In the genomic region with DNA sequence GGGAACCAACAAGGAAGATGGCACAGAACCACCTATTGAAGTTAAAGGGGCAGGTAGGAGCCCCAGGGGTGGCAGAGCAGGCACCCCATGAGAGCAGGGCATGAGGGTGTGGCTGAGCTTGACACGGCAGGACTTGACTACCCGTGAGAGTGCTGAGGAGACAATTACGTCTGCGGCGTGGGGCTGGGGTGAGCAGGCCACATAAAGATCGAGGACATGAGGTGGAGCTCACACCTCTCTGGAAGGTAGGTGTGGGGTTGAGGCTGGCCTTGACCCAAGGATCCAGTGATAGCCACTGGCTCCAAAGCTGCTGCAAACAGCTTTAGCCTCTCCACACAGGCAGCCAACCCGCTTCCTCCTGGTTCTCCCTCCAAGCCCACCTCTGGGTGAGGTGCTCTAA, we compare ENCODE assay signal across 16 cellular contexts.
A peak's percentile ranks its signal among the peaks of the same experiment; 100 is the strongest.
DNase-seq lines count a peak whose midpoint lies in the region; ATAC-seq, FAIRE-seq and TF ChIP-seq lines count a peak whose summit lies in the region.
"Had no signal": no experiment of that assay in that cellular context is flagged by ENCODE, and none has a peak within 500 bp of the region (broad histone marks: within the 10 kb centered on the region; RNA-seq: fewer than 3 reads in every experiment).

No MANE protein-coding gene starts in this region.

- H2AFZ ChIP-seq in GM23338 (no peak overlapping the region), H9 (ENCODE audit: low read length) (no peak overlapping the region)

- H3K56ac ChIP-seq in H9 (ENCODE audit: insufficient read length, low read depth, low read length) = no peak overlapping the region

- H3K9me3 ChIP-seq in H9 (ENCODE audit: control insufficient read depth, low read depth, low read length) = no peaks in the 10 kb centered on the region
- H3K9me3 ChIP-seq: A549, BE2C, HAP-1 had no signal

- no peak for TF ChIP-seq CTCF in GM23338 (conservative IDR thresholded peaks at IDR 0.05; ENCODE audit: low read depth in 2 of 2)
- no peak for TF ChIP-seq CTCF in H9 (conservative IDR thresholded peaks at IDR 0.05)
- TF ChIP-seq CTCF in osteocyte (IDR thresholded peaks at IDR 0.05) = no peak
- TF ChIP-seq CTCF in GM13976 (IDR thresholded peaks at IDR 0.05; ENCODE audit: borderline replicate concordance, control extremely low read depth, extremely low read depth, insufficient read depth, missing control alignments) = no peak

- DNase-seq in GM23338 (ENCODE audit: low spot score) (no peak), H9 (peak; percentile 28), left lobe of liver (ENCODE audit: low spot score) (no peak), osteocyte (ENCODE audit: extremely low spot score, unreplicated experiment) (peak; percentile 73), GM13976 (ENCODE audit: low spot score) (no peak), urothelium cell line (ENCODE audit: low spot score) (no peak)
- DNase-seq: BE2C; CD4-positive, alpha-beta memory T cell; DND-41; GDM1; KBM-7 had no signal

- H3K9me2 ChIP-seq in GM23338 (ENCODE audit: insufficient read depth) = no peaks in the 10 kb centered on the region

- no peak overlapping the region for H3T11ph ChIP-seq in H9 (ENCODE audit: low read length)

- no peak overlapping the region for H2BK5ac ChIP-seq in H9 (ENCODE audit: insufficient read length, low read length)

- H3K4me2 ChIP-seq in GM23338 = no peak overlapping the region
- no peak overlapping the region for H3K4me2 ChIP-seq in H9 (ENCODE audit: insufficient read depth, insufficient read length, low read length)
- H3K4me2 ChIP-seq: A549 had no signal

- in situ Hi-C loops in GM13976 (cut with MboI; ENCODE audit: low sequenced_read_pairs, unreplicated experiment) = no loop called here

- H2BK15ac ChIP-seq in H9 (ENCODE audit: low read depth, low read length) = no peak overlapping the region

- H3K4me1 ChIP-seq in GM23338 (ENCODE audit: insufficient read depth) (peaks cover 13% of the 10 kb centered on the region; the same call in 1 of the 2 replicates), H9 (ENCODE audit: insufficient read depth, low read length) (no peaks in the 10 kb centered on the region; the same call in 1 of the 2 replicates)
- H3K4me1 ChIP-seq: A549, BE2C, HAP-1 had no signal

- no peak overlapping the region for H3K9ac ChIP-seq in H9 (ENCODE audit: extremely low read depth, insufficient read length, low read length)

- H3K18ac ChIP-seq in H9 (ENCODE audit: insufficient read length, low read depth, low read length) = no peak overlapping the region

- H3K36me3 Mint-ChIP-seq in GM23338 (ENCODE audit: low read depth) = no peaks in the 10 kb centered on the region; the same call in 2 of the 3 replicates
- H3K36me3 Mint-ChIP-seq in H9 (ENCODE audit: insufficient read depth in 1 of 3, low read depth in 3 of 3) = no peaks in the 10 kb centered on the region; a peak in 1 of 7 replicates
- no peaks in the 10 kb centered on the region for H3K36me3 Mint-ChIP-seq in osteocyte (ENCODE audit: unreplicated experiment)
- H3K36me3 Mint-ChIP-seq: CD4-positive, alpha-beta memory T cell had no signal

- H3K27ac Mint-ChIP-seq in GM23338 = no peak overlapping the region
- no peak overlapping the region for H3K27ac Mint-ChIP-seq in H9
- no peak overlapping the region for H3K27ac Mint-ChIP-seq in osteocyte (ENCODE audit: unreplicated experiment)
- H3K27ac Mint-ChIP-seq: CD4-positive, alpha-beta memory T cell had no signal

- H4K91ac ChIP-seq in H9 (ENCODE audit: insufficient read length, low read depth, low read length) = no peak overlapping the region

- H3K27me3 ChIP-seq in GM23338 (ENCODE audit: insufficient read depth) (no peaks in the 10 kb centered on the region), H9 (ENCODE audit: insufficient read depth, low read length) (no peaks in the 10 kb centered on the region; the same call in 1 of the 2 replicates)
- H3K27me3 ChIP-seq: BE2C had no signal

- WGBS in H9 (ENCODE audit: extremely low coverage, insufficient read length, low lambda C conversion rate) = no CpG with 5 or more reads among the region's 7 CpGs

- H2AK5ac ChIP-seq in H9 (ENCODE audit: insufficient read length, low read length) = no peak overlapping the region

- no peaks in the 10 kb centered on the region for H3K79me2 ChIP-seq in GM23338 (replicated peaks; ENCODE audit: insufficient read depth)
- H3K79me2 ChIP-seq in H9 (ENCODE audit: insufficient read depth, low read length) = no peaks in the 10 kb centered on the region; the same call in 1 of the 2 replicates

- H3K23me2 ChIP-seq in H9 (ENCODE audit: insufficient read length, low read depth, low read length, poor library complexity, severe bottlenecking) = no peaks in the 10 kb centered on the region

- no peak overlapping the region for H2BK120ac ChIP-seq in H9 (ENCODE audit: low read depth, low read length, poor library complexity, severe bottlenecking)

- peak overlapping the region; percentile 50; the same call in 1 of the 2 replicates for H3K14ac ChIP-seq in H9 (ENCODE audit: insufficient read depth, low read length)

- no peak overlapping the region for H4K5ac ChIP-seq in H9 (ENCODE audit: insufficient read length, low read depth, low read length)

- H4K20me1 ChIP-seq in GM23338 (replicated peaks; ENCODE audit: insufficient read depth) (no peaks in the 10 kb centered on the region), H9 (ENCODE audit: control insufficient read depth, insufficient read depth, insufficient read length) (no peaks in the 10 kb centered on the region)

- H3K79me1 ChIP-seq in H9 (ENCODE audit: insufficient read depth, low read depth, low read length, poor library complexity, severe bottlenecking) = no peaks in the 10 kb centered on the region

- H3K4me3 ChIP-seq in GM23338 = no peak overlapping the region
- H3K4me3 ChIP-seq: A549, HAP-1 had no signal

- no peak overlapping the region for H4K8ac ChIP-seq in H9 (replicated peaks; ENCODE audit: insufficient read length, low read depth, low read length)

- no peak overlapping the region for H3K23ac ChIP-seq in H9 (ENCODE audit: insufficient read length, low read depth, low read length)

- H2BK20ac ChIP-seq in H9 (ENCODE audit: low read depth, low read length, poor library complexity, severe bottlenecking) = no peak overlapping the region

- FAIRE-seq in urothelium cell line (lab: Jason Lieb, UNC) = no peak

- H3K27me3 Mint-ChIP-seq in GM23338 (ENCODE audit: insufficient read depth, low read depth, poor library complexity) (peaks cover 39% of the 10 kb centered on the region), H9 (ENCODE audit: low read depth) (peaks cover 76% of the 10 kb centered on the region), osteocyte (ENCODE audit: unreplicated experiment) (peaks cover 12% of the 10 kb centered on the region)

- no peak overlapping the region for H3K4ac ChIP-seq in H9 (ENCODE audit: low read depth, low read length)

- peak; percentile 23; the same call in 2 of the 3 replicates for ATAC-seq in GM23338
- peak; percentile 18 for ATAC-seq in left lobe of liver
- ATAC-seq in HG03565 (IDR thresholded peaks at IDR 0.05; ENCODE audit: unreplicated experiment) = no peak
- ATAC-seq: A549 had no signal

- no peaks in the 10 kb centered on the region for H3F3A ChIP-seq in GM23338 (replicated peaks; ENCODE audit: low read depth)

- no peaks in the 10 kb centered on the region for H3K36me3 ChIP-seq in GM23338 (ENCODE audit: insufficient read depth)
- H3K36me3 ChIP-seq: BE2C, HAP-1 had no signal

- H3K27ac ChIP-seq in GM23338 (ENCODE audit: low read depth) (no peak overlapping the region), H9 (ENCODE audit: insufficient read length, low read depth, low read length) (no peak overlapping the region)
- H3K27ac ChIP-seq: A549, C4-2B, HL-60 had no signal

- H3K4me1 Mint-ChIP-seq in GM23338 (peaks cover 15% of the 10 kb centered on the region), H9 (peaks cover 35 to 51% of the 10 kb centered on the region in 2 experiments), osteocyte (ENCODE audit: unreplicated experiment) (no peaks in the 10 kb centered on the region)
- H3K4me1 Mint-ChIP-seq: CD4-positive, alpha-beta memory T cell had no signal

- H3K4me3 Mint-ChIP-seq in GM23338 (no peak overlapping the region), H9 (no peak overlapping the region), osteocyte (ENCODE audit: unreplicated experiment) (no peak overlapping the region)
- H3K4me3 Mint-ChIP-seq: CD4-positive, alpha-beta memory T cell had no signal

- no peak overlapping the region for H2BK12ac ChIP-seq in H9 (ENCODE audit: insufficient read length, low read depth, low read length)

- H3K9me3 Mint-ChIP-seq in GM23338 = no peaks in the 10 kb centered on the region; the same call in 2 of the 3 replicates
- peaks cover 0 to 3% of the 10 kb centered on the region in 2 experiments; a peak in 2 of 5 replicates for H3K9me3 Mint-ChIP-seq in H9
- H3K9me3 Mint-ChIP-seq in osteocyte (ENCODE audit: unreplicated experiment) = no peaks in the 10 kb centered on the region

TF ChIP-seq in GM23338, 12 proteins besides CTCF, POLR2A, EP300 and RAD21 (continues in another document):
- TF ChIP-seq, protein P1, sequence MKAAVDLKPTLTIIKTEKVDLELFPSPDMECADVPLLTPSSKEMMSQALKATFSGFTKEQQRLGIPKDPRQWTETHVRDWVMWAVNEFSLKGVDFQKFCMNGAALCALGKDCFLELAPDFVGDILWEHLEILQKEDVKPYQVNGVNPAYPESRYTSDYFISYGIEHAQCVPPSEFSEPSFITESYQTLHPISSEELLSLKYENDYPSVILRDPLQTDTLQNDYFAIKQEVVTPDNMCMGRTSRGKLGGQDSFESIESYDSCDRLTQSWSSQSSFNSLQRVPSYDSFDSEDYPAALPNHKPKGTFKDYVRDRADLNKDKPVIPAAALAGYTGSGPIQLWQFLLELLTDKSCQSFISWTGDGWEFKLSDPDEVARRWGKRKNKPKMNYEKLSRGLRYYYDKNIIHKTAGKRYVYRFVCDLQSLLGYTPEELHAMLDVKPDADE (IDR thresholded peaks at IDR 0.05) = no peak
- no peak for TF ChIP-seq EZH2phosphoT487 (IDR thresholded peaks at IDR 0.05; ENCODE audit: unreplicated experiment)

Comparison
In these comparisons a context has a peak if more than half of its experiments do, and no peak if none do; other contexts are left out.
1. DNase-seq: peak in H9 (single experiment) and osteocyte (single experiment); none in GM23338 (single experiment), left lobe of liver (single experiment), GM13976 (single experiment) and urothelium cell line (single experiment).